ENCODE assay signal across 5 cellular contexts in genomic region chr5:2704111-2704510, GRCh38.
"Had no signal": no experiment of that assay in that cellular context is flagged by ENCODE, and none has a peak within 500 bp of the region (broad histone marks: within the 10 kb centered on the region; RNA-seq: fewer than 3 reads in every experiment).

No MANE protein-coding gene starts in this region.

- DNase-seq: H9, HCEC 1CT, IMR-90 had no signal

- H3K4me1 Mint-ChIP-seq: GM23338 had no signal

- ATAC-seq: GM23338, K562 had no signal

- H3K4me3 Mint-ChIP-seq: GM23338, H9 had no signal

- H3K4me3 ChIP-seq: GM23338, K562 had no signal

- H3K9me3 Mint-ChIP-seq: GM23338, H9 had no signal

- H3K27ac Mint-ChIP-seq: GM23338, H9 had no signal
